ENCODE assay signal across 1 cellular context in the genomic region with DNA sequence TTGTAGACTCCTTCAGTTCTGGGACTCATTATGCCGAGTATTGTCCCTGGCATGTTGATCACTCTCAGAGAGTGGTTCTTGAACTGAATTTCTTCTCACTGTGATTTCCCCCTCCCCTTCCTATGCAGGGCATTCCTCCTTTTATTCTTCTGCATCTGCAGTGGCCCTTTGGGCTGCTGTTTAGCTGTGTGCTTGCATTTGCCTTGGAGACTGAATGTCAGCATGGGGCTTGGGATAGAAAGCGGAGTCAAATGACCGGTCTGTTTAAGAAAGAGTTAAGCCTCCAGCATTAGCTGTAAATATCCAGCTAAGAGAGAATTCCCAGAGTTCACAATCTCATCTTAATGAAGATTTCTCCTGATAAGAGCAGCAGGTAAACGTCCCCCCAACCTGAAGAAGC.
TF ChIP-seq lines count a peak whose summit lies in the region.

No MANE protein-coding gene starts in this region.

TF ChIP-seq in H1, 55 proteins besides CTCF, POLR2A, EP300 and RAD21 (continued from another document):
- TF ChIP-seq RFX5 (IDR thresholded peaks at IDR 0.05; ENCODE audit: borderline replicate concordance, low read depth, low read length) (no peak), ASH2L (IDR thresholded peaks at IDR 0.05; ENCODE audit: low read length) (peak; percentile 71), PHF8 (conservative IDR thresholded peaks at IDR 0.05; ENCODE audit: low read depth, low read length) (no peak), RNF2 (IDR thresholded peaks at IDR 0.05; ENCODE audit: borderline replicate concordance, low read depth, low read length, missing control alignments, poor library complexity, severe bottlenecking) (no peak), RBBP5 (IDR thresholded peaks at IDR 0.05; ENCODE audit: borderline replicate concordance, low read depth, low read length) (no peak), RXRA (IDR thresholded peaks at IDR 0.05; ENCODE audit: insufficient read depth, low read depth, low read length) (no peak), KDM4A (IDR thresholded peaks at IDR 0.05; ENCODE audit: low read depth, low read length, severe bottlenecking) (no peak), JUND (IDR thresholded peaks at IDR 0.05; ENCODE audit: low read length) (no peak), SUZ12 (IDR thresholded peaks at IDR 0.05; ENCODE audit: low read length) (no peak), TAF1 (IDR thresholded peaks at IDR 0.05; ENCODE audit: low read depth, low read length) (no peak), CBX8 (IDR thresholded peaks at IDR 0.05; ENCODE audit: borderline replicate concordance, low read depth, low read length) (no peak), POU5F1 (IDR thresholded peaks at IDR 0.05; ENCODE audit: low read depth, low read length) (0 out of 2 replicates have a peak, but pooled peaks have one; percentile 34), NANOG (IDR thresholded peaks at IDR 0.05; ENCODE audit: insufficient read depth, low read depth, low read length, poor library complexity, severe bottlenecking) (no peak), CHD1 (IDR thresholded peaks at IDR 0.05; ENCODE audit: low read depth, low read length) (no peak), JUN (IDR thresholded peaks at IDR 0.05; ENCODE audit: low read depth, low read length) (no peak), FOSL1 (IDR thresholded peaks at IDR 0.05; ENCODE audit: insufficient read depth, low read depth, low read length) (no peak), BCL11A (IDR thresholded peaks at IDR 0.05; ENCODE audit: low read depth in 2 of 2, low read length in 2 of 2) (no peak), SIN3A (conservative IDR thresholded peaks at IDR 0.05 in 1 of 2, IDR thresholded peaks at IDR 0.05 in 1 of 2; ENCODE audit: low read depth in 1 of 2, low read length in 2 of 2) (no peak), MAFK (IDR thresholded peaks at IDR 0.05; ENCODE audit: low read depth, low read length) (no peak), CTBP2 (IDR thresholded peaks at IDR 0.05; ENCODE audit: borderline replicate concordance, insufficient read depth, insufficient read length, low read length) (no peak), TEAD4 (IDR thresholded peaks at IDR 0.05; ENCODE audit: low read depth, low read length) (peak; percentile 57; the same call in 1 of the 2 replicates), CREB1 (IDR thresholded peaks at IDR 0.05) (no peak), SP2 (IDR thresholded peaks at IDR 0.05; ENCODE audit: low read length) (no peak), SP4 (IDR thresholded peaks at IDR 0.05; ENCODE audit: low read length) (no peak), GABPA (IDR thresholded peaks at IDR 0.05; ENCODE audit: borderline replicate concordance, insufficient read depth, low read length) (no peak), NRF1 (IDR thresholded peaks at IDR 0.05; ENCODE audit: low read depth, low read length) (no peak), ZNF274 (IDR thresholded peaks at IDR 0.05; ENCODE audit: borderline replicate concordance, extremely low read depth, low read length) (no peak), TCF12 (IDR thresholded peaks at IDR 0.05; ENCODE audit: low read depth, low read length) (no peak; the same call in 1 of the 2 replicates), SP1 (IDR thresholded peaks at IDR 0.05; ENCODE audit: low read depth, low read length) (0 out of 2 replicates have a peak, but pooled peaks have one; percentile 44), ATF3 (IDR thresholded peaks at IDR 0.05; ENCODE audit: insufficient read depth, low read depth, low read length) (no peak)
- TF ChIP-seq, protein P1, sequence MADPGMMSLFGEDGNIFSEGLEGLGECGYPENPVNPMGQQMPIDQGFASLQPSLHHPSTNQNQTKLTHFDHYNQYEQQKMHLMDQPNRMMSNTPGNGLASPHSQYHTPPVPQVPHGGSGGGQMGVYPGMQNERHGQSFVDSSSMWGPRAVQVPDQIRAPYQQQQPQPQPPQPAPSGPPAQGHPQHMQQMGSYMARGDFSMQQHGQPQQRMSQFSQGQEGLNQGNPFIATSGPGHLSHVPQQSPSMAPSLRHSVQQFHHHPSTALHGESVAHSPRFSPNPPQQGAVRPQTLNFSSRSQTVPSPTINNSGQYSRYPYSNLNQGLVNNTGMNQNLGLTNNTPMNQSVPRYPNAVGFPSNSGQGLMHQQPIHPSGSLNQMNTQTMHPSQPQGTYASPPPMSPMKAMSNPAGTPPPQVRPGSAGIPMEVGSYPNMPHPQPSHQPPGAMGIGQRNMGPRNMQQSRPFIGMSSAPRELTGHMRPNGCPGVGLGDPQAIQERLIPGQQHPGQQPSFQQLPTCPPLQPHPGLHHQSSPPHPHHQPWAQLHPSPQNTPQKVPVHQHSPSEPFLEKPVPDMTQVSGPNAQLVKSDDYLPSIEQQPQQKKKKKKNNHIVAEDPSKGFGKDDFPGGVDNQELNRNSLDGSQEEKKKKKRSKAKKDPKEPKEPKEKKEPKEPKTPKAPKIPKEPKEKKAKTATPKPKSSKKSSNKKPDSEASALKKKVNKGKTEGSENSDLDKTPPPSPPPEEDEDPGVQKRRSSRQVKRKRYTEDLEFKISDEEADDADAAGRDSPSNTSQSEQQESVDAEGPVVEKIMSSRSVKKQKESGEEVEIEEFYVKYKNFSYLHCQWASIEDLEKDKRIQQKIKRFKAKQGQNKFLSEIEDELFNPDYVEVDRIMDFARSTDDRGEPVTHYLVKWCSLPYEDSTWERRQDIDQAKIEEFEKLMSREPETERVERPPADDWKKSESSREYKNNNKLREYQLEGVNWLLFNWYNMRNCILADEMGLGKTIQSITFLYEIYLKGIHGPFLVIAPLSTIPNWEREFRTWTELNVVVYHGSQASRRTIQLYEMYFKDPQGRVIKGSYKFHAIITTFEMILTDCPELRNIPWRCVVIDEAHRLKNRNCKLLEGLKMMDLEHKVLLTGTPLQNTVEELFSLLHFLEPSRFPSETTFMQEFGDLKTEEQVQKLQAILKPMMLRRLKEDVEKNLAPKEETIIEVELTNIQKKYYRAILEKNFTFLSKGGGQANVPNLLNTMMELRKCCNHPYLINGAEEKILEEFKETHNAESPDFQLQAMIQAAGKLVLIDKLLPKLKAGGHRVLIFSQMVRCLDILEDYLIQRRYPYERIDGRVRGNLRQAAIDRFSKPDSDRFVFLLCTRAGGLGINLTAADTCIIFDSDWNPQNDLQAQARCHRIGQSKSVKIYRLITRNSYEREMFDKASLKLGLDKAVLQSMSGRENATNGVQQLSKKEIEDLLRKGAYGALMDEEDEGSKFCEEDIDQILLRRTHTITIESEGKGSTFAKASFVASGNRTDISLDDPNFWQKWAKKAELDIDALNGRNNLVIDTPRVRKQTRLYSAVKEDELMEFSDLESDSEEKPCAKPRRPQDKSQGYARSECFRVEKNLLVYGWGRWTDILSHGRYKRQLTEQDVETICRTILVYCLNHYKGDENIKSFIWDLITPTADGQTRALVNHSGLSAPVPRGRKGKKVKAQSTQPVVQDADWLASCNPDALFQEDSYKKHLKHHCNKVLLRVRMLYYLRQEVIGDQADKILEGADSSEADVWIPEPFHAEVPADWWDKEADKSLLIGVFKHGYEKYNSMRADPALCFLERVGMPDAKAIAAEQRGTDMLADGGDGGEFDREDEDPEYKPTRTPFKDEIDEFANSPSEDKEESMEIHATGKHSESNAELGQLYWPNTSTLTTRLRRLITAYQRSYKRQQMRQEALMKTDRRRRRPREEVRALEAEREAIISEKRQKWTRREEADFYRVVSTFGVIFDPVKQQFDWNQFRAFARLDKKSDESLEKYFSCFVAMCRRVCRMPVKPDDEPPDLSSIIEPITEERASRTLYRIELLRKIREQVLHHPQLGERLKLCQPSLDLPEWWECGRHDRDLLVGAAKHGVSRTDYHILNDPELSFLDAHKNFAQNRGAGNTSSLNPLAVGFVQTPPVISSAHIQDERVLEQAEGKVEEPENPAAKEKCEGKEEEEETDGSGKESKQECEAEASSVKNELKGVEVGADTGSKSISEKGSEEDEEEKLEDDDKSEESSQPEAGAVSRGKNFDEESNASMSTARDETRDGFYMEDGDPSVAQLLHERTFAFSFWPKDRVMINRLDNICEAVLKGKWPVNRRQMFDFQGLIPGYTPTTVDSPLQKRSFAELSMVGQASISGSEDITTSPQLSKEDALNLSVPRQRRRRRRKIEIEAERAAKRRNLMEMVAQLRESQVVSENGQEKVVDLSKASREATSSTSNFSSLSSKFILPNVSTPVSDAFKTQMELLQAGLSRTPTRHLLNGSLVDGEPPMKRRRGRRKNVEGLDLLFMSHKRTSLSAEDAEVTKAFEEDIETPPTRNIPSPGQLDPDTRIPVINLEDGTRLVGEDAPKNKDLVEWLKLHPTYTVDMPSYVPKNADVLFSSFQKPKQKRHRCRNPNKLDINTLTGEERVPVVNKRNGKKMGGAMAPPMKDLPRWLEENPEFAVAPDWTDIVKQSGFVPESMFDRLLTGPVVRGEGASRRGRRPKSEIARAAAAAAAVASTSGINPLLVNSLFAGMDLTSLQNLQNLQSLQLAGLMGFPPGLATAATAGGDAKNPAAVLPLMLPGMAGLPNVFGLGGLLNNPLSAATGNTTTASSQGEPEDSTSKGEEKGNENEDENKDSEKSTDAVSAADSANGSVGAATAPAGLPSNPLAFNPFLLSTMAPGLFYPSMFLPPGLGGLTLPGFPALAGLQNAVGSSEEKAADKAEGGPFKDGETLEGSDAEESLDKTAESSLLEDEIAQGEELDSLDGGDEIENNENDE (IDR thresholded peaks at IDR 0.05; ENCODE audit: insufficient replicate concordance, low read length) = peak; percentile 65
- TF ChIP-seq, protein P2, sequence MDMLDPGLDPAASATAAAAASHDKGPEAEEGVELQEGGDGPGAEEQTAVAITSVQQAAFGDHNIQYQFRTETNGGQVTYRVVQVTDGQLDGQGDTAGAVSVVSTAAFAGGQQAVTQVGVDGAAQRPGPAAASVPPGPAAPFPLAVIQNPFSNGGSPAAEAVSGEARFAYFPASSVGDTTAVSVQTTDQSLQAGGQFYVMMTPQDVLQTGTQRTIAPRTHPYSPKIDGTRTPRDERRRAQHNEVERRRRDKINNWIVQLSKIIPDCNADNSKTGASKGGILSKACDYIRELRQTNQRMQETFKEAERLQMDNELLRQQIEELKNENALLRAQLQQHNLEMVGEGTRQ (IDR thresholded peaks at IDR 0.05; ENCODE audit: low read length) = no peak
